Comparison of ENCODE assay signal across 10 cellular contexts in genomic region chr11:10669258-10670033, GRCh38. TPM values are rescaled to one million over a fixed set of nuclear protein-coding genes. Genes with fewer than 3 reads are reported as not detected.
DNase-seq lines count a peak whose midpoint lies in the region; ATAC-seq, FAIRE-seq and TF ChIP-seq lines count a peak whose summit lies in the region.
"Had no signal": no experiment of that assay in that cellular context is flagged by ENCODE, and none has a peak within 500 bp of the region (broad histone marks: within the 10 kb centered on the region; RNA-seq: fewer than 3 reads in every experiment).

No MANE protein-coding gene starts in this region.

- no peaks in the 10 kb centered on the region for H3K9me3 ChIP-seq in fibroblast of lung (ENCODE audit: control insufficient read depth, insufficient read depth, low read depth, low read length)
- H3K9me3 ChIP-seq in sigmoid colon: no peaks in the 10 kb centered on the region
- H3K9me3 ChIP-seq in HAP-1: no peaks in the 10 kb centered on the region

- intact Hi-C loops in sigmoid colon (cut with DNase I): loop anchor here (10.0 kb wide), 1 partner anchor 345 kb away; no protein-coding TSS in a partner anchor

- FAIRE-seq in GM12892 (lab: Jason Lieb, UNC): peak; percentile 53

- H3K79me2 ChIP-seq in fibroblast of lung (ENCODE audit: control insufficient read depth, insufficient read depth, low read length): peaks cover 3% of the 10 kb centered on the region

- H3K4me1 ChIP-seq in fibroblast of lung (ENCODE audit: control insufficient read depth, extremely low read depth, insufficient read depth, low read length) (peaks cover 46% of the 10 kb centered on the region), sigmoid colon (peaks cover 0 to 92% (median 88%) of the 10 kb centered on the region in 4 donors), HAP-1 (no peaks in the 10 kb centered on the region)

- TF ChIP-seq POLR2A in GM12892 (IDR thresholded peaks at IDR 0.05; ENCODE audit: low read depth, low read length): no peak
- TF ChIP-seq POLR2A in sigmoid colon (IDR thresholded peaks at IDR 0.05): no peak

- H3K4me2 ChIP-seq in fibroblast of lung (ENCODE audit: extremely low read depth, insufficient read depth, low read length): peak overlapping the region; percentile 17

- H3K9ac ChIP-seq in fibroblast of lung (ENCODE audit: insufficient read depth, low read length): no peak overlapping the region

- no peaks in the 10 kb centered on the region for H3K27me3 ChIP-seq in fibroblast of lung (ENCODE audit: control insufficient read depth, insufficient read depth, low read length)
- H3K27me3 ChIP-seq in sigmoid colon: no peaks in the 10 kb centered on the region
- H3K27me3 ChIP-seq in HAP-1 (ENCODE audit: low read depth): peaks cover 11% of the 10 kb centered on the region

- in situ Hi-C loops in HAP-1 (cut with MboI; ENCODE audit: low sequenced_read_pairs): no loop called here

- H3K36me3 ChIP-seq in fibroblast of lung (ENCODE audit: control insufficient read depth, insufficient read depth, low read length): no peaks in the 10 kb centered on the region
- H3K36me3 ChIP-seq in sigmoid colon: no peaks in the 10 kb centered on the region
- H3K36me3 ChIP-seq in HAP-1 (replicated peaks): no peaks in the 10 kb centered on the region

- WGBS in sigmoid colon, 2 donors: 31 to 37% methylated on average over 5 of the region's 5 CpGs

- TF ChIP-seq CTCF in fibroblast of lung (conservative IDR thresholded peaks at IDR 0.05 in 1 of 2, IDR thresholded peaks at IDR 0.05 in 1 of 2; ENCODE audit: low read depth in 1 of 2, low read length in 2 of 2) (no peak), sigmoid colon (IDR thresholded peaks at IDR 0.05) (no peak)

- peak overlapping the region; percentile 11 for H3K27ac ChIP-seq in fibroblast of lung (ENCODE audit: insufficient read depth, low read length)
- peak overlapping the region; percentile 75 to 89 (median 84) for H3K27ac ChIP-seq in sigmoid colon

- ATAC-seq in HG03039 (IDR thresholded peaks at IDR 0.05; ENCODE audit: unreplicated experiment): no peak

- H3K4me3 ChIP-seq in fibroblast of lung (replicated peaks in 1 of 4; ENCODE audit: control extremely low read depth in 1 of 4, insufficient read depth in 1 of 4, low read depth in 3 of 4, low read length in 4 of 4): no peak overlapping the region
- H3K4me3 ChIP-seq in sigmoid colon: no peak overlapping the region
- no peak overlapping the region for H3K4me3 ChIP-seq in HAP-1

- DNase-seq in GM12892 (ENCODE audit: insufficient read length) (no peak), NCI-H748 (lab: John Stamatoyannopoulos, UW; ENCODE audit: unreplicated experiment) (peak; percentile 77), fibroblast of lung (ENCODE audit: low read depth in 2 of 2) (peak; percentile 39 to 62), sigmoid colon (peak; percentile 79), HAP-1 (ENCODE audit: low spot score in 2 of 2) (no peak), GDM1 (lab: John Stamatoyannopoulos, UW) (no peak)
- DNase-seq in NK-92 treated with Interleukin-12 subunit alpha and Interleukin-12 subunit beta, amount 100 ng/mL, for 24 hours (lab: John Stamatoyannopoulos, UW): no peak
- DNase-seq: activated CD4-positive, alpha-beta T cell treated with anti-CD3 and anti-CD28 coated beads, Interleukin-2, amount 50 U/mL, for 1 hour had no signal

- no peaks in the 10 kb centered on the region for H4K20me1 ChIP-seq in fibroblast of lung (ENCODE audit: control insufficient read depth, extremely low read depth, insufficient read depth, low read length)

- TF ChIP-seq EP300 in sigmoid colon (IDR thresholded peaks at IDR 0.05): no peak

- no peak overlapping the region for H2AFZ ChIP-seq in fibroblast of lung (ENCODE audit: low read length)

RNA-seq across cellular contexts. Expression of gene IRAG1, which starts 24.1 kb away (rescaled TPM):
- polyA plus RNA-seq in GM12892 (2012; ENCODE audit: missing spikeins): not detected
- total RNA-seq in fibroblast of lung (25.7 and 55.5 TPM in 2 replicates), sigmoid colon (100 to 1,000 TPM in 3 of 4 donors, 10 to 100 TPM in 1; 96.1 to 153 (median 125) TPM)
- polyA plus RNA-seq in fibroblast of lung (21.8 and 90.0 TPM in 2 replicates), sigmoid colon (10 to 100 TPM in 1 of 3 donors, 1 to 10 TPM in 2; 1.8 to 10.6 (median 2.3) TPM)
- polyA plus RNA-seq in fibroblast of lung (2012): 16.3 and 72.4 TPM in 2 replicates
- polyA minus RNA-seq in fibroblast of lung (ENCODE audit: low replicate concordance): 24.8 and 115 TPM in 2 replicates
- total RNA-seq: epithelial cell of proximal tubule had no signal

Comparison
In these comparisons a context has a peak if more than half of its experiments do, and no peak if none do; other contexts are left out.
1. DNase-seq: peak in NCI-H748 (single experiment), fibroblast of lung (2 of 2) and sigmoid colon (single experiment); none in GM12892 (single experiment), HAP-1 (0 of 2), NK-92 treated with Interleukin-12 subunit alpha and Interleukin-12 subunit beta, amount 100 ng/mL, for 24 hours (single experiment) and GDM1 (single experiment).